Comparison of ENCODE assay signal across 9 cellular contexts in genomic region chr1:70504176-70504820, GRCh38.
DNase-seq lines count a peak whose midpoint lies in the region; ATAC-seq, FAIRE-seq and TF ChIP-seq lines count a peak whose summit lies in the region.
"Had no signal": no experiment of that assay in that cellular context is flagged by ENCODE, and none has a peak within 500 bp of the region (broad histone marks: within the 10 kb centered on the region; RNA-seq: fewer than 3 reads in every experiment).

No MANE protein-coding gene starts in this region.

- DNase-seq in COLO829 (ENCODE audit: low spot score) = peak; percentile 38
- DNase-seq in GM19239 (ENCODE audit: insufficient read length, low spot score) = peak; percentile 4
- peak; percentile 21 to 77 (median 44) for DNase-seq in K562 (ENCODE audit: extremely low read depth in 1 of 4, low spot score in 3 of 4)
- DNase-seq in inferior parietal cortex (ENCODE audit: extremely low spot score) = no peak
- no peak for DNase-seq in effector memory CD4-positive, alpha-beta T cell
- DNase-seq in occipital lobe (lab: John Stamatoyannopoulos, UW) = no peak
- DNase-seq in activated CD4-positive, CD25-positive, alpha-beta regulatory T cell treated with anti-CD3 and anti-CD28 coated beads, Interleukin-2, amount 50 U/mL, for 72 hours = no peak

- no peaks in the 10 kb centered on the region for H3K9me1 ChIP-seq in K562 (ENCODE audit: control insufficient read depth, insufficient read depth, low read length)

- H3K4me2 ChIP-seq in K562 (ENCODE audit: insufficient read depth, low read length) = no peak overlapping the region

- no peak for TF ChIP-seq RAD21 in K562 (CRISPR knock-in tag; conservative IDR thresholded peaks at IDR 0.05 in 1 of 2, IDR thresholded peaks at IDR 0.05 in 1 of 2)

- H4K20me1 ChIP-seq in K562 (replicated peaks; ENCODE audit: control insufficient read depth, insufficient read depth, low read length) = no peaks in the 10 kb centered on the region

- CTCF ChIA-PET in K562 (lab: Yijun Ruan, JAX; ENCODE audit: low intra/inter-chr PET ratio) = no interaction called here

- no peak overlapping the region for H3K4me3 ChIP-seq in K562
- no peak overlapping the region for H3K4me3 ChIP-seq in effector memory CD4-positive, alpha-beta T cell (ENCODE audit: insufficient read depth, low read depth, low read length, poor library complexity, severe bottlenecking)
- H3K4me3 ChIP-seq: lung had no signal

- 2% methylated on average over 6 of the region's 7 CpGs for WGBS in K562 (ENCODE audit: insufficient coverage, low coverage, missing lambda C conversion rate)

- POLR2A ChIA-PET in K562 (lab: Yijun Ruan, JAX) = no interaction called here

- FAIRE-seq in GM19239 (lab: Jason Lieb, UNC) (peak; percentile 52), K562 (lab: Jason Lieb, UNC) (peak; percentile 88)

- no peak for TF ChIP-seq CTCF in K562 (IDR thresholded peaks at IDR 0.05 in 2 of 3, conservative IDR thresholded peaks at IDR 0.05 in 1 of 3; ENCODE audit: insufficient read depth in 2 of 3, low read depth in 1 of 3, low read length in 3 of 3)

- intact Hi-C loops in K562 (cut with micrococcal nuclease) = no loop called here

- H3K27ac ChIP-seq in K562 (ENCODE audit: extremely low read depth, low read depth, low read length) = no peak overlapping the region
- H3K27ac ChIP-seq in effector memory CD4-positive, alpha-beta T cell (ENCODE audit: insufficient read depth, low read length, poor library complexity, severe bottlenecking) = no peak overlapping the region

- TF ChIP-seq EP300 in K562 (IDR thresholded peaks at IDR 0.05; ENCODE audit: low read length) = peak; percentile 57; the same call in 1 of the 2 replicates

- no TSS peak for BruUV-seq in K562 (replicated peaks; lab: Mats Ljungman, UMichigan)

- no peaks in the 10 kb centered on the region for H3K36me3 ChIP-seq in K562 (ENCODE audit: control insufficient read depth, insufficient read depth, low read length)
- no peaks in the 10 kb centered on the region for H3K36me3 ChIP-seq in effector memory CD4-positive, alpha-beta T cell (ENCODE audit: control insufficient read depth, insufficient read depth, low read length)

- H3K79me2 ChIP-seq in K562 (ENCODE audit: control insufficient read depth, insufficient read depth, low read length) = no peaks in the 10 kb centered on the region

- in situ Hi-C loops in K562 (cut with MboI) = no loop called here

- H2AFZ ChIP-seq in K562 (ENCODE audit: low read depth, low read length) = no peak overlapping the region

- TF ChIP-seq POLR2A in K562 (conservative IDR thresholded peaks at IDR 0.05) = no peak

- H3K9ac ChIP-seq in K562 (ENCODE audit: insufficient read depth in 1 of 2, low read depth in 2 of 2, low read length in 2 of 2) = no peak overlapping the region

- H3K9me3 ChIP-seq in K562 (replicated peaks; ENCODE audit: control insufficient read depth, insufficient read depth, low read depth, low read length) = no peaks in the 10 kb centered on the region
- H3K9me3 ChIP-seq in effector memory CD4-positive, alpha-beta T cell (ENCODE audit: control insufficient read depth, low read length) = no peaks in the 10 kb centered on the region

- no peaks in the 10 kb centered on the region for H3K4me1 ChIP-seq in K562 (replicated peaks in 1 of 2; ENCODE audit: control insufficient read depth in 2 of 2, insufficient read depth in 2 of 2, low read length in 2 of 2)
- H3K4me1 ChIP-seq in effector memory CD4-positive, alpha-beta T cell (ENCODE audit: control insufficient read depth, insufficient read depth, low read length, poor library complexity, severe bottlenecking) = no peaks in the 10 kb centered on the region

- H3K27me3 ChIP-seq in K562 (ENCODE audit: control insufficient read depth in 2 of 2, insufficient read depth in 2 of 2, low read length in 2 of 2) = no peaks in the 10 kb centered on the region; a peak in 1 of 5 replicates
- H3K27me3 ChIP-seq in effector memory CD4-positive, alpha-beta T cell (replicated peaks; ENCODE audit: control insufficient read depth, insufficient read depth, low read length, poor library complexity, severe bottlenecking) = no peaks in the 10 kb centered on the region

- peak; percentile 95 for ATAC-seq in HG03066 (IDR thresholded peaks at IDR 0.05; ENCODE audit: low read depth, unreplicated experiment)
- peak; percentile 86 for ATAC-seq in K562

TF ChIP-seq in K562, 482 proteins besides CTCF, POLR2A, EP300 and RAD21 (continues in another document):
- TF ChIP-seq FIP1L1 (IDR thresholded peaks at IDR 0.05; ENCODE audit: low read depth, low read length, poor library complexity, severe bottlenecking) = no peak
- peak in 1 of 2 experiments; percentile 41; a peak in 1 of 4 replicates for TF ChIP-seq KDM1A (IDR thresholded peaks at IDR 0.05)
- TF ChIP-seq ZNF740 (CRISPR knock-in tag; IDR thresholded peaks at IDR 0.05) = no peak
- TF ChIP-seq ZNF740 (tag; IDR thresholded peaks at IDR 0.05) = no peak
- peak; percentile 92 for TF ChIP-seq JUND (IDR thresholded peaks at IDR 0.05; ENCODE audit: borderline replicate concordance, low read depth, low read length)
- peak; percentile 88; the same call in 2 of the 3 replicates for TF ChIP-seq JUND (tag; IDR thresholded peaks at IDR 0.05; ENCODE audit: borderline replicate concordance, low read depth, low read length)
- no peak for TF ChIP-seq POLR2AphosphoS2 (IDR thresholded peaks at IDR 0.05; ENCODE audit: low read length)
- no peak for TF ChIP-seq TBP (optimal IDR thresholded peaks at IDR 0.05; ENCODE audit: low read depth, low read length)
- TF ChIP-seq ZBTB2 (IDR thresholded peaks at IDR 0.05) = no peak
- TF ChIP-seq SNIP1 (IDR thresholded peaks at IDR 0.05; ENCODE audit: low read depth) = no peak
- peak; percentile 95 for TF ChIP-seq PKNOX1 (IDR thresholded peaks at IDR 0.05)
- peak; percentile 88 for TF ChIP-seq ATF3 (IDR thresholded peaks at IDR 0.05)
- TF ChIP-seq ATF3 (CRISPR knock-in tag; conservative IDR thresholded peaks at IDR 0.05) = no peak
- no peak for TF ChIP-seq ZNF239 (CRISPR knock-in tag; IDR thresholded peaks at IDR 0.05)
- TF ChIP-seq FOSL1 (tag; conservative IDR thresholded peaks at IDR 0.05) = peak; percentile 91
- no peak for TF ChIP-seq CEBPG (CRISPR knock-in tag; IDR thresholded peaks at IDR 0.05)
- TF ChIP-seq CEBPG (tag; conservative IDR thresholded peaks at IDR 0.05 in 1 of 2, IDR thresholded peaks at IDR 0.05 in 1 of 2) = peak in 1 of 2 experiments; percentile 38; a peak in 2 of 4 replicates
- TF ChIP-seq CBFA2T3 (IDR thresholded peaks at IDR 0.05) = peak; percentile 58
- TF ChIP-seq CHCHD3 (CRISPR knock-in tag; IDR thresholded peaks at IDR 0.05) = no peak
- TF ChIP-seq MTA1 (IDR thresholded peaks at IDR 0.05; ENCODE audit: borderline replicate concordance) = no peak
- no peak for TF ChIP-seq CXXC5 (CRISPR knock-in tag; IDR thresholded peaks at IDR 0.05)
- no peak for TF ChIP-seq RBM14 (IDR thresholded peaks at IDR 0.05; ENCODE audit: borderline replicate concordance, insufficient read depth, low read depth, low read length)
- TF ChIP-seq CBFB (CRISPR knock-in tag; IDR thresholded peaks at IDR 0.05) = no peak
- TF ChIP-seq EHMT2 (IDR thresholded peaks at IDR 0.05) = 0 out of 2 replicates have a peak, but pooled peaks have one; percentile 23
- peak; percentile 64; the same call in 1 of the 2 replicates for TF ChIP-seq CEBPB (tag; IDR thresholded peaks at IDR 0.05)
- no peak for TF ChIP-seq ZNF584 (CRISPR knock-in tag; IDR thresholded peaks at IDR 0.05; ENCODE audit: low read depth)
- 0 out of 2 replicates have a peak, but pooled peaks have one; percentile 29 for TF ChIP-seq JUNB (CRISPR knock-in tag; conservative IDR thresholded peaks at IDR 0.05)
- TF ChIP-seq DMBX1 (CRISPR knock-in tag; IDR thresholded peaks at IDR 0.05; ENCODE audit: borderline replicate concordance) = no peak
- TF ChIP-seq THRAP3 (IDR thresholded peaks at IDR 0.05; ENCODE audit: borderline replicate concordance) = no peak

Comparison
In these comparisons a context has a peak if more than half of its experiments do, and no peak if none do; other contexts are left out.
1. DNase-seq: peak in COLO829 (single experiment), GM19239 (single experiment) and K562 (4 of 4); none in inferior parietal cortex (single experiment), effector memory CD4-positive, alpha-beta T cell (0 of 3), occipital lobe (single experiment) and activated CD4-positive, CD25-positive, alpha-beta regulatory T cell treated with anti-CD3 and anti-CD28 coated beads, Interleukin-2, amount 50 U/mL, for 72 hours (single experiment).